In the genomic region with DNA sequence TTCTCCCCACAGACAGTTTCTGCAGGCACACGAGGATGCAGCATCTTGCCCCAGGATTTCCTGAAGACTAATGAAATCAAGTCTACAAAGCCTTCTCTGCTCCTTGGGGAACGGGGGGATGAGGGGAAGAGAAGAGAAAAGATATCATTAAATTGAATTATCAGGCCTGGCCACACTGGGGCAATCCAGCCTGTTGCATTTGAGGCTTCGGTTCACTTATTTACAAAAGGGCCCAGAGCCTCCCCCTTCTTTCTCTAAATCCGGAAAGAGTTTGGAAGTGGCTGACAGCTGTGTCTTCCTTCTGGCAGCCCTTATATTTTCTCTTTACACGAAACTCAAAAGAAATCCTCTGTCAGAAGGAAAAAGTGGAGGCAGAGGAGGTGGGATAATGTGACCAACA, we compare ENCODE assay signal across 2 cellular contexts.
TF ChIP-seq lines count a peak whose summit lies in the region.

No MANE protein-coding gene starts in this region.

TF ChIP-seq in GM23338, 12 proteins besides CTCF, POLR2A, EP300 and RAD21 (continues in another document):
- TF ChIP-seq EZH2phosphoT487 (IDR thresholded peaks at IDR 0.05; ENCODE audit: unreplicated experiment): no peak
- TF ChIP-seq ZNF331 (CRISPR knock-in tag; IDR thresholded peaks at IDR 0.05; ENCODE audit: low read depth): no peak
- no peak for TF ChIP-seq POLR2AphosphoS5 (IDR thresholded peaks at IDR 0.05; ENCODE audit: low read depth)
- no peak for TF ChIP-seq EZH2 (IDR thresholded peaks at IDR 0.05; ENCODE audit: low read depth, unreplicated experiment)
- TF ChIP-seq, protein P1, sequence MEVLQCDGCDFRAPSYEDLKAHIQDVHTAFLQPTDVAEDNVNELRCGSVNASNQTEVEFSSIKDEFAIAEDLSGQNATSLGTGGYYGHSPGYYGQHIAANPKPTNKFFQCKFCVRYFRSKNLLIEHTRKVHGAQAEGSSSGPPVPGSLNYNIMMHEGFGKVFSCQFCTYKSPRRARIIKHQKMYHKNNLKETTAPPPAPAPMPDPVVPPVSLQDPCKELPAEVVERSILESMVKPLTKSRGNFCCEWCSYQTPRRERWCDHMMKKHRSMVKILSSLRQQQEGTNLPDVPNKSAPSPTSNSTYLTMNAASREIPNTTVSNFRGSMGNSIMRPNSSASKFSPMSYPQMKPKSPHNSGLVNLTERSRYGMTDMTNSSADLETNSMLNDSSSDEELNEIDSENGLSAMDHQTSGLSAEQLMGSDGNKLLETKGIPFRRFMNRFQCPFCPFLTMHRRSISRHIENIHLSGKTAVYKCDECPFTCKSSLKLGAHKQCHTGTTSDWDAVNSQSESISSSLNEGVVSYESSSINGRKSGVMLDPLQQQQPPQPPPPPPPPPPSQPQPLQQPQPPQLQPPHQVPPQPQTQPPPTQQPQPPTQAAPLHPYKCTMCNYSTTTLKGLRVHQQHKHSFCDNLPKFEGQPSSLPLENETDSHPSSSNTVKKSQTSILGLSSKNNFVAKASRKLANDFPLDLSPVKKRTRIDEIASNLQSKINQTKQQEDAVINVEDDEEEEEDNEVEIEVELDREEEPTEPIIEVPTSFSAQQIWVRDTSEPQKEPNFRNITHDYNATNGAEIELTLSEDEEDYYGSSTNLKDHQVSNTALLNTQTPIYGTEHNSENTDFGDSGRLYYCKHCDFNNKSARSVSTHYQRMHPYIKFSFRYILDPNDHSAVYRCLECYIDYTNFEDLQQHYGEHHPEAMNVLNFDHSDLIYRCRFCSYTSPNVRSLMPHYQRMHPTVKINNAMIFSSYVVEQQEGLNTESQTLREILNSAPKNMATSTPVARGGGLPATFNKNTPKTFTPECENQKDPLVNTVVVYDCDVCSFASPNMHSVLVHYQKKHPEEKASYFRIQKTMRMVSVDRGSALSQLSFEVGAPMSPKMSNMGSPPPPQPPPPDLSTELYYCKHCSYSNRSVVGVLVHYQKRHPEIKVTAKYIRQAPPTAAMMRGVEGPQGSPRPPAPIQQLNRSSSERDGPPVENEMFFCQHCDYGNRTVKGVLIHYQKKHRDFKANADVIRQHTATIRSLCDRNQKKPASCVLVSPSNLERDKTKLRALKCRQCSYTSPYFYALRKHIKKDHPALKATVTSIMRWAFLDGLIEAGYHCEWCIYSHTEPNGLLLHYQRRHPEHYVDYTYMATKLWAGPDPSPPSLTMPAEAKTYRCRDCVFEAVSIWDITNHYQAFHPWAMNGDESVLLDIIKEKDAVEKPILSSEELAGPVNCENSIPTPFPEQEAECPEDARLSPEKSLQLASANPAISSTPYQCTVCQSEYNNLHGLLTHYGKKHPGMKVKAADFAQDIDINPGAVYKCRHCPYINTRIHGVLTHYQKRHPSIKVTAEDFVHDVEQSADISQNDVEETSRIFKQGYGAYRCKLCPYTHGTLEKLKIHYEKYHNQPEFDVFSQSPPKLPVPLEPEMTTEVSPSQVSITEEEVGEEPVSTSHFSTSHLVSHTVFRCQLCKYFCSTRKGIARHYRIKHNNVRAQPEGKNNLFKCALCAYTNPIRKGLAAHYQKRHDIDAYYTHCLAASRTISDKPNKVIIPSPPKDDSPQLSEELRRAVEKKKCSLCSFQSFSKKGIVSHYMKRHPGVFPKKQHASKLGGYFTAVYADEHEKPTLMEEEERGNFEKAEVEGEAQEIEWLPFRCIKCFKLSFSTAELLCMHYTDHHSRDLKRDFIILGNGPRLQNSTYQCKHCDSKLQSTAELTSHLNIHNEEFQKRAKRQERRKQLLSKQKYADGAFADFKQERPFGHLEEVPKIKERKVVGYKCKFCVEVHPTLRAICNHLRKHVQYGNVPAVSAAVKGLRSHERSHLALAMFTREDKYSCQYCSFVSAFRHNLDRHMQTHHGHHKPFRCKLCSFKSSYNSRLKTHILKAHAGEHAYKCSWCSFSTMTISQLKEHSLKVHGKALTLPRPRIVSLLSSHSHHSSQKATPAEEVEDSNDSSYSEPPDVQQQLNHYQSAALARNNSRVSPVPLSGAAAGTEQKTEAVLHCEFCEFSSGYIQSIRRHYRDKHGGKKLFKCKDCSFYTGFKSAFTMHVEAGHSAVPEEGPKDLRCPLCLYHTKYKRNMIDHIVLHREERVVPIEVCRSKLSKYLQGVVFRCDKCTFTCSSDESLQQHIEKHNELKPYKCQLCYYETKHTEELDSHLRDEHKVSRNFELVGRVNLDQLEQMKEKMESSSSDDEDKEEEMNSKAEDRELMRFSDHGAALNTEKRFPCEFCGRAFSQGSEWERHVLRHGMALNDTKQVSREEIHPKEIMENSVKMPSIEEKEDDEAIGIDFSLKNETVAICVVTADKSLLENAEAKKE (CRISPR knock-in tag; IDR thresholded peaks at IDR 0.05): no peak
- TF ChIP-seq JUNB (IDR thresholded peaks at IDR 0.05; ENCODE audit: unreplicated experiment): no peak
- TF ChIP-seq NANOG (IDR thresholded peaks at IDR 0.05; ENCODE audit: borderline replicate concordance): no peak
- no peak for TF ChIP-seq STAT1 (IDR thresholded peaks at IDR 0.05; ENCODE audit: unreplicated experiment)
- TF ChIP-seq, protein P2, sequence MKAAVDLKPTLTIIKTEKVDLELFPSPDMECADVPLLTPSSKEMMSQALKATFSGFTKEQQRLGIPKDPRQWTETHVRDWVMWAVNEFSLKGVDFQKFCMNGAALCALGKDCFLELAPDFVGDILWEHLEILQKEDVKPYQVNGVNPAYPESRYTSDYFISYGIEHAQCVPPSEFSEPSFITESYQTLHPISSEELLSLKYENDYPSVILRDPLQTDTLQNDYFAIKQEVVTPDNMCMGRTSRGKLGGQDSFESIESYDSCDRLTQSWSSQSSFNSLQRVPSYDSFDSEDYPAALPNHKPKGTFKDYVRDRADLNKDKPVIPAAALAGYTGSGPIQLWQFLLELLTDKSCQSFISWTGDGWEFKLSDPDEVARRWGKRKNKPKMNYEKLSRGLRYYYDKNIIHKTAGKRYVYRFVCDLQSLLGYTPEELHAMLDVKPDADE (IDR thresholded peaks at IDR 0.05): no peak
- no peak for TF ChIP-seq ZNF114 (CRISPR knock-in tag; IDR thresholded peaks at IDR 0.05)

TF ChIP-seq in H1, 55 proteins besides CTCF, POLR2A, EP300 and RAD21:
- TF ChIP-seq RNF2 (IDR thresholded peaks at IDR 0.05; ENCODE audit: borderline replicate concordance, low read depth, low read length, missing control alignments, poor library complexity, severe bottlenecking) (no peak), PHF8 (conservative IDR thresholded peaks at IDR 0.05; ENCODE audit: low read depth, low read length) (no peak), TAF1 (IDR thresholded peaks at IDR 0.05; ENCODE audit: low read depth, low read length) (no peak), NRF1 (IDR thresholded peaks at IDR 0.05; ENCODE audit: low read depth, low read length) (no peak), GTF2F1 (IDR thresholded peaks at IDR 0.05; ENCODE audit: borderline replicate concordance, low read depth, low read length) (no peak), EGR1 (IDR thresholded peaks at IDR 0.05; ENCODE audit: borderline replicate concordance, low read depth, low read length) (no peak), SIRT6 (IDR thresholded peaks at IDR 0.05; ENCODE audit: low read length) (no peak), TCF12 (IDR thresholded peaks at IDR 0.05; ENCODE audit: low read depth, low read length) (no peak), CBX8 (IDR thresholded peaks at IDR 0.05; ENCODE audit: borderline replicate concordance, low read depth, low read length) (no peak), SIX5 (IDR thresholded peaks at IDR 0.05; ENCODE audit: low read depth, low read length) (no peak), CTBP2 (IDR thresholded peaks at IDR 0.05; ENCODE audit: borderline replicate concordance, insufficient read depth, insufficient read length, low read length) (no peak), POLR2AphosphoS5 (IDR thresholded peaks at IDR 0.05; ENCODE audit: low read depth, low read length) (no peak), GABPA (IDR thresholded peaks at IDR 0.05; ENCODE audit: borderline replicate concordance, insufficient read depth, low read length) (no peak)
- TF ChIP-seq, protein P3, sequence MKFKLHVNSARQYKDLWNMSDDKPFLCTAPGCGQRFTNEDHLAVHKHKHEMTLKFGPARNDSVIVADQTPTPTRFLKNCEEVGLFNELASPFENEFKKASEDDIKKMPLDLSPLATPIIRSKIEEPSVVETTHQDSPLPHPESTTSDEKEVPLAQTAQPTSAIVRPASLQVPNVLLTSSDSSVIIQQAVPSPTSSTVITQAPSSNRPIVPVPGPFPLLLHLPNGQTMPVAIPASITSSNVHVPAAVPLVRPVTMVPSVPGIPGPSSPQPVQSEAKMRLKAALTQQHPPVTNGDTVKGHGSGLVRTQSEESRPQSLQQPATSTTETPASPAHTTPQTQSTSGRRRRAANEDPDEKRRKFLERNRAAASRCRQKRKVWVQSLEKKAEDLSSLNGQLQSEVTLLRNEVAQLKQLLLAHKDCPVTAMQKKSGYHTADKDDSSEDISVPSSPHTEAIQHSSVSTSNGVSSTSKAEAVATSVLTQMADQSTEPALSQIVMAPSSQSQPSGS (IDR thresholded peaks at IDR 0.05; ENCODE audit: low read length): no peak
- TF ChIP-seq, protein P4, sequence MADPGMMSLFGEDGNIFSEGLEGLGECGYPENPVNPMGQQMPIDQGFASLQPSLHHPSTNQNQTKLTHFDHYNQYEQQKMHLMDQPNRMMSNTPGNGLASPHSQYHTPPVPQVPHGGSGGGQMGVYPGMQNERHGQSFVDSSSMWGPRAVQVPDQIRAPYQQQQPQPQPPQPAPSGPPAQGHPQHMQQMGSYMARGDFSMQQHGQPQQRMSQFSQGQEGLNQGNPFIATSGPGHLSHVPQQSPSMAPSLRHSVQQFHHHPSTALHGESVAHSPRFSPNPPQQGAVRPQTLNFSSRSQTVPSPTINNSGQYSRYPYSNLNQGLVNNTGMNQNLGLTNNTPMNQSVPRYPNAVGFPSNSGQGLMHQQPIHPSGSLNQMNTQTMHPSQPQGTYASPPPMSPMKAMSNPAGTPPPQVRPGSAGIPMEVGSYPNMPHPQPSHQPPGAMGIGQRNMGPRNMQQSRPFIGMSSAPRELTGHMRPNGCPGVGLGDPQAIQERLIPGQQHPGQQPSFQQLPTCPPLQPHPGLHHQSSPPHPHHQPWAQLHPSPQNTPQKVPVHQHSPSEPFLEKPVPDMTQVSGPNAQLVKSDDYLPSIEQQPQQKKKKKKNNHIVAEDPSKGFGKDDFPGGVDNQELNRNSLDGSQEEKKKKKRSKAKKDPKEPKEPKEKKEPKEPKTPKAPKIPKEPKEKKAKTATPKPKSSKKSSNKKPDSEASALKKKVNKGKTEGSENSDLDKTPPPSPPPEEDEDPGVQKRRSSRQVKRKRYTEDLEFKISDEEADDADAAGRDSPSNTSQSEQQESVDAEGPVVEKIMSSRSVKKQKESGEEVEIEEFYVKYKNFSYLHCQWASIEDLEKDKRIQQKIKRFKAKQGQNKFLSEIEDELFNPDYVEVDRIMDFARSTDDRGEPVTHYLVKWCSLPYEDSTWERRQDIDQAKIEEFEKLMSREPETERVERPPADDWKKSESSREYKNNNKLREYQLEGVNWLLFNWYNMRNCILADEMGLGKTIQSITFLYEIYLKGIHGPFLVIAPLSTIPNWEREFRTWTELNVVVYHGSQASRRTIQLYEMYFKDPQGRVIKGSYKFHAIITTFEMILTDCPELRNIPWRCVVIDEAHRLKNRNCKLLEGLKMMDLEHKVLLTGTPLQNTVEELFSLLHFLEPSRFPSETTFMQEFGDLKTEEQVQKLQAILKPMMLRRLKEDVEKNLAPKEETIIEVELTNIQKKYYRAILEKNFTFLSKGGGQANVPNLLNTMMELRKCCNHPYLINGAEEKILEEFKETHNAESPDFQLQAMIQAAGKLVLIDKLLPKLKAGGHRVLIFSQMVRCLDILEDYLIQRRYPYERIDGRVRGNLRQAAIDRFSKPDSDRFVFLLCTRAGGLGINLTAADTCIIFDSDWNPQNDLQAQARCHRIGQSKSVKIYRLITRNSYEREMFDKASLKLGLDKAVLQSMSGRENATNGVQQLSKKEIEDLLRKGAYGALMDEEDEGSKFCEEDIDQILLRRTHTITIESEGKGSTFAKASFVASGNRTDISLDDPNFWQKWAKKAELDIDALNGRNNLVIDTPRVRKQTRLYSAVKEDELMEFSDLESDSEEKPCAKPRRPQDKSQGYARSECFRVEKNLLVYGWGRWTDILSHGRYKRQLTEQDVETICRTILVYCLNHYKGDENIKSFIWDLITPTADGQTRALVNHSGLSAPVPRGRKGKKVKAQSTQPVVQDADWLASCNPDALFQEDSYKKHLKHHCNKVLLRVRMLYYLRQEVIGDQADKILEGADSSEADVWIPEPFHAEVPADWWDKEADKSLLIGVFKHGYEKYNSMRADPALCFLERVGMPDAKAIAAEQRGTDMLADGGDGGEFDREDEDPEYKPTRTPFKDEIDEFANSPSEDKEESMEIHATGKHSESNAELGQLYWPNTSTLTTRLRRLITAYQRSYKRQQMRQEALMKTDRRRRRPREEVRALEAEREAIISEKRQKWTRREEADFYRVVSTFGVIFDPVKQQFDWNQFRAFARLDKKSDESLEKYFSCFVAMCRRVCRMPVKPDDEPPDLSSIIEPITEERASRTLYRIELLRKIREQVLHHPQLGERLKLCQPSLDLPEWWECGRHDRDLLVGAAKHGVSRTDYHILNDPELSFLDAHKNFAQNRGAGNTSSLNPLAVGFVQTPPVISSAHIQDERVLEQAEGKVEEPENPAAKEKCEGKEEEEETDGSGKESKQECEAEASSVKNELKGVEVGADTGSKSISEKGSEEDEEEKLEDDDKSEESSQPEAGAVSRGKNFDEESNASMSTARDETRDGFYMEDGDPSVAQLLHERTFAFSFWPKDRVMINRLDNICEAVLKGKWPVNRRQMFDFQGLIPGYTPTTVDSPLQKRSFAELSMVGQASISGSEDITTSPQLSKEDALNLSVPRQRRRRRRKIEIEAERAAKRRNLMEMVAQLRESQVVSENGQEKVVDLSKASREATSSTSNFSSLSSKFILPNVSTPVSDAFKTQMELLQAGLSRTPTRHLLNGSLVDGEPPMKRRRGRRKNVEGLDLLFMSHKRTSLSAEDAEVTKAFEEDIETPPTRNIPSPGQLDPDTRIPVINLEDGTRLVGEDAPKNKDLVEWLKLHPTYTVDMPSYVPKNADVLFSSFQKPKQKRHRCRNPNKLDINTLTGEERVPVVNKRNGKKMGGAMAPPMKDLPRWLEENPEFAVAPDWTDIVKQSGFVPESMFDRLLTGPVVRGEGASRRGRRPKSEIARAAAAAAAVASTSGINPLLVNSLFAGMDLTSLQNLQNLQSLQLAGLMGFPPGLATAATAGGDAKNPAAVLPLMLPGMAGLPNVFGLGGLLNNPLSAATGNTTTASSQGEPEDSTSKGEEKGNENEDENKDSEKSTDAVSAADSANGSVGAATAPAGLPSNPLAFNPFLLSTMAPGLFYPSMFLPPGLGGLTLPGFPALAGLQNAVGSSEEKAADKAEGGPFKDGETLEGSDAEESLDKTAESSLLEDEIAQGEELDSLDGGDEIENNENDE (IDR thresholded peaks at IDR 0.05; ENCODE audit: insufficient replicate concordance, low read length): no peak
